ENCODE assay signal across 2 cellular contexts in genomic region chr1:114043548-114043947, GRCh38.
TF ChIP-seq lines count a peak whose summit lies in the region.

No MANE protein-coding gene starts in this region.

TF ChIP-seq in HEK293, 187 proteins besides CTCF, POLR2A, EP300 and RAD21:
- TF ChIP-seq ZNF354C (tag by site-specific recombination; IDR thresholded peaks at IDR 0.05; ENCODE audit: borderline replicate concordance, low read depth) = no peak
- TF ChIP-seq ZNF341 (tag by site-specific recombination; IDR thresholded peaks at IDR 0.05; ENCODE audit: low read depth) = peak; percentile 67
- TF ChIP-seq ZNF639 (tag by site-specific recombination; IDR thresholded peaks at IDR 0.05) = no peak
- TF ChIP-seq ZNF549 (tag by site-specific recombination; IDR thresholded peaks at IDR 0.05) = no peak
- no peak for TF ChIP-seq ZNF654 (tag by site-specific recombination; IDR thresholded peaks at IDR 0.05; ENCODE audit: low read depth)
- TF ChIP-seq PATZ1 (tag by site-specific recombination; IDR thresholded peaks at IDR 0.05) = no peak
- no peak for TF ChIP-seq MEIS1 (CRISPR knock-in tag; IDR thresholded peaks at IDR 0.05; ENCODE audit: borderline replicate concordance)
- 0 out of 2 replicates have a peak, but pooled peaks have one; percentile 13 for TF ChIP-seq ZNF398 (tag by site-specific recombination; IDR thresholded peaks at IDR 0.05)
- TF ChIP-seq ZBTB8A (tag by site-specific recombination; IDR thresholded peaks at IDR 0.05) = no peak

TF ChIP-seq in H1, 55 proteins besides CTCF, POLR2A, EP300 and RAD21:
- TF ChIP-seq NRF1 (IDR thresholded peaks at IDR 0.05; ENCODE audit: low read depth, low read length) = no peak
- TF ChIP-seq NANOG (IDR thresholded peaks at IDR 0.05; ENCODE audit: insufficient read depth, low read depth, low read length, poor library complexity, severe bottlenecking) = no peak
